30 cellular contexts compared by ENCODE assay signal in genomic region chr21:39900491-39900890, GRCh38. TPM values are rescaled to one million over a fixed set of nuclear protein-coding genes. Genes with fewer than 3 reads are reported as not detected.
"Had no signal": no experiment of that assay in that cellular context is flagged by ENCODE, and none has a peak within 500 bp of the region (broad histone marks: within the 10 kb centered on the region; RNA-seq: fewer than 3 reads in every experiment).

No MANE protein-coding gene starts in this region.

- DNase-seq: heart left ventricle; hypothalamus; immature natural killer cell; islet precursor cell; left ventricle myocardium inferior; naive thymus-derived CD8-positive, alpha-beta T cell; nucleus accumbens; right lobe of liver; stimulated activated CD4-positive, alpha-beta T cell treated with anti-CD3 and anti-CD28 coated beads, Interleukin-12 subunit alpha, Interleukin-12 subunit beta, amount 100 ng/mL, for 4 hours; stimulated activated CD4-positive, alpha-beta T cell treated with anti-CD3 and anti-CD28 coated beads, Interleukin-15, amount 100 ng/mL, for 24 hours; stimulated activated CD4-positive, alpha-beta T cell treated with anti-CD3 and anti-CD28 coated beads, Interleukin-2, amount 100 ng/mL, for 24 hours; stimulated activated CD4-positive, alpha-beta T cell treated with anti-CD3 and anti-CD28 coated beads, Interleukin-4, amount 100 ng/mL, for 1 hour; stimulated activated naive CD4-positive, alpha-beta T cell; tibial artery; upper lobe of left lung had no signal

- H3K36me3 Mint-ChIP-seq: immature natural killer cell; naive thymus-derived CD8-positive, alpha-beta T cell had no signal

- H3K4me3 Mint-ChIP-seq: immature natural killer cell; naive thymus-derived CD8-positive, alpha-beta T cell; nephron; neural crest cell; stimulated activated naive CD8-positive, alpha-beta T cell treated with anti-CD3 and anti-CD28 coated beads, Interleukin-15, Interleukin-2, amounts not matched to agents 100 ng/mL and 50 ng/mL, for 24 hours had no signal

- H3K4me1 Mint-ChIP-seq: immature natural killer cell; naive thymus-derived CD8-positive, alpha-beta T cell; neural crest cell had no signal

- ATAC-seq: heart left ventricle; naive thymus-derived CD8-positive, alpha-beta T cell; right lobe of liver had no signal

- H3K9me3 ChIP-seq: heart left ventricle, left ventricle myocardium inferior, right atrium auricular region, right lobe of liver, suprapubic skin, thoracic aorta, tibial artery, upper lobe of left lung, vagina had no signal

- H2AFZ ChIP-seq: parathyroid adenoma had no signal

- H3K4me3 ChIP-seq: heart left ventricle, left ventricle myocardium inferior, lung, right atrium auricular region, right lobe of liver, skin epidermis, suprapubic skin, thoracic aorta, tibial artery, upper lobe of left lung, vagina had no signal

- H3K4me1 ChIP-seq: heart left ventricle, left ventricle myocardium inferior, parathyroid adenoma, right atrium auricular region, right lobe of liver, suprapubic skin, upper lobe of left lung, vagina had no signal

- H3K9me3 Mint-ChIP-seq: nephron; neural crest cell; stimulated activated naive CD8-positive, alpha-beta T cell treated with anti-CD3 and anti-CD28 coated beads, Interleukin-15, Interleukin-2, amounts not matched to agents 100 ng/mL and 50 ng/mL, for 24 hours had no signal

- H3K27me3 ChIP-seq: heart left ventricle, right atrium auricular region, right lobe of liver, suprapubic skin, tibial artery, upper lobe of left lung, vagina had no signal

- H3K36me3 ChIP-seq: heart left ventricle, left ventricle myocardium inferior, right atrium auricular region, right lobe of liver, suprapubic skin, thoracic aorta, tibial artery, upper lobe of left lung, vagina had no signal

- H3K79me2 ChIP-seq: parathyroid adenoma had no signal

- H3K27ac Mint-ChIP-seq: immature natural killer cell; naive thymus-derived CD8-positive, alpha-beta T cell; nephron; stimulated activated naive CD8-positive, alpha-beta T cell treated with anti-CD3 and anti-CD28 coated beads, Interleukin-15, Interleukin-2, amounts not matched to agents 100 ng/mL and 50 ng/mL, for 24 hours had no signal

- H3K27ac ChIP-seq: heart left ventricle, left ventricle myocardium inferior, parathyroid adenoma, right atrium auricular region, right lobe of liver, skin epidermis, suprapubic skin, thoracic aorta, tibial artery, upper lobe of left lung, vagina had no signal

RNA-seq across cellular contexts. Expression of gene PCP4, which starts 33.3 kb away (rescaled TPM):
- total RNA-seq: mesenteric fat pad; naive thymus-derived CD8-positive, alpha-beta T cell; osteocyte; pulmonary artery endothelial cell; renal cortical epithelial cell; right lobe of liver; subcutaneous adipose tissue had no signal
